25 cellular contexts compared by ENCODE assay signal in genomic region chr4:174144081-174144480, GRCh38.
"Had no signal": no experiment of that assay in that cellular context is flagged by ENCODE, and none has a peak within 500 bp of the region (broad histone marks: within the 10 kb centered on the region; RNA-seq: fewer than 3 reads in every experiment).

No MANE protein-coding gene starts in this region.

- H3K27ac ChIP-seq: ascending aorta, breast epithelium, cardiac muscle cell, colonic mucosa, epithelial cell of prostate, esophagus squamous epithelium, VCaP had no signal

- H3K36me3 ChIP-seq: ascending aorta, breast epithelium, cardiac muscle cell, colonic mucosa, esophagus squamous epithelium had no signal

- H3K27me3 ChIP-seq: ascending aorta, breast epithelium, cardiac muscle cell, colonic mucosa had no signal

- H3K4me3 ChIP-seq: ascending aorta, breast epithelium, cardiac muscle cell, colonic mucosa, esophagus squamous epithelium had no signal

- H3K9me3 ChIP-seq: ascending aorta, breast epithelium, colonic mucosa, esophagus squamous epithelium had no signal

- H3K4me1 ChIP-seq: ascending aorta, breast epithelium, colonic mucosa, esophagus squamous epithelium had no signal

- DNase-seq: activated CD4-positive, alpha-beta memory T cell treated with anti-CD3 and anti-CD28 coated beads, Interleukin-2, amount 10 ng/mL, durations not matched to agents 7 days and 5 days; activated CD4-positive, alpha-beta T cell treated with anti-CD3 and anti-CD28 coated beads for 1 hour; activated CD4-positive, alpha-beta T cell treated with anti-CD3 and anti-CD28 coated beads for 4 hours; activated CD4-positive, alpha-beta T cell treated with anti-CD3 and anti-CD28 coated beads, Interleukin-2, amount 10 ng/mL, durations not matched to agents 7 days and 5 days; activated CD4-positive, alpha-beta T cell treated with anti-CD3 and anti-CD28 coated beads, Interleukin-2, amount 50 U/mL, for 4 hours; activated CD8-positive, alpha-beta memory T cell treated with anti-CD3 and anti-CD28 coated beads, Interleukin-2, amount 50 U/mL, for 48 hours; activated gamma-delta T cell; activated naive CD4-positive, alpha-beta T cell; activated naive CD4-positive, alpha-beta T cell treated with anti-CD3 and anti-CD28 coated beads, Interleukin-2, amount 10 ng/mL, durations not matched to agents 7 days and 5 days; activated naive CD8-positive, alpha-beta T cell treated with anti-CD3 and anti-CD28 coated beads, Interleukin-2, amount 10 ng/mL, durations not matched to agents 7 days and 5 days; activated T-cell treated with anti-CD3 and anti-CD28 coated beads for 4 hours; activated T-cell treated with anti-CD3 and anti-CD28 coated beads, Interleukin-2, amount 50 U/mL, for 24 hours; activated T-cell treated with anti-CD3 and anti-CD28 coated beads, Interleukin-2, amount 50 U/mL, for 72 hours; central memory CD4-positive, alpha-beta T cell; cerebellar nuclear complex; colonic mucosa; effector CD8-positive, alpha-beta T cell; esophagus squamous epithelium; head of caudate nucleus; T-helper 2 cell had no signal
